Comparison of ENCODE assay signal across 1 cellular context in genomic region chr9:129701549-129701948, GRCh38.
TF ChIP-seq lines count a peak whose summit lies in the region.

No MANE protein-coding gene starts in this region.

TF ChIP-seq in K562, 482 proteins besides CTCF, POLR2A, EP300 and RAD21:
- TF ChIP-seq JUND (IDR thresholded peaks at IDR 0.05; ENCODE audit: borderline replicate concordance, low read depth, low read length), result no peak
- no peak for TF ChIP-seq JUND (tag; IDR thresholded peaks at IDR 0.05; ENCODE audit: borderline replicate concordance, low read depth, low read length)
- TF ChIP-seq ZNF263 (CRISPR knock-in tag; IDR thresholded peaks at IDR 0.05; ENCODE audit: borderline replicate concordance), result 0 out of 2 replicates have a peak, but pooled peaks have one; percentile 22
- TF ChIP-seq TFE3 (CRISPR knock-in tag; IDR thresholded peaks at IDR 0.05), result peak; percentile 55
